Comparison of ENCODE assay signal across 19 cellular contexts in the genomic region with DNA sequence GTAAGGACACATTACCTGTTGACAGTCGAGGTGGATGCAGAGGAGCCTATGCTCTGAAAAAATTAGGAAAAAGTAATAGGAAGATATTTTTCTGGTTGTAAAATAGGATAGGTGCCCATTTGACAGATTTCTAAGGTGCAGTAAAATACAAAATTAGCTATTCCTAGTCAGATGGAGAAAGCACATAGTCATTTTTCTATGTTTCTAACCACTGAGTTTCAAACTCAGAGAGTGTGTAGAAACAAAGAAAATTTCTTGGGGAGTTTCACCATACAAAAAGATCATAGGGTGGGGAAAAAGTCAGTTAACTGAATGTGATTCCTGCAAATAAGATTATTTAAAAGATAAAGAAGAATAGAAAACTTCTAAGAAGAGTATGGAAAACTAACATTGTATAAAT.
DNase-seq lines count a peak whose midpoint lies in the region; ATAC-seq and TF ChIP-seq lines count a peak whose summit lies in the region.
"Had no signal": no experiment of that assay in that cellular context is flagged by ENCODE, and none has a peak within 500 bp of the region (broad histone marks: within the 10 kb centered on the region; RNA-seq: fewer than 3 reads in every experiment).

No MANE protein-coding gene starts in this region.

- H2AFZ ChIP-seq in mammary epithelial cell (ENCODE audit: low read depth, low read length) (peak overlapping the region; percentile 52), hepatocyte (no peak overlapping the region)

- CTCF ChIA-PET in mammary epithelial cell (lab: Charles Lee; ENCODE audit: low non-redundant PET) (no interaction called here), MCF 10A (lab: Yijun Ruan, JAX) (interaction anchor here (0.7 to 3.8 kb wide), 4 partner anchors 86 to 220 kb away, joined by 3 to 54 read pairs (median 3); no protein-coding TSS in a partner anchor), RWPE1 (lab: Yijun Ruan, JAX) (interaction anchor here (2.4 to 5.9 kb wide), 2 partner anchors 88 to 207 kb away, joined by 7 to 65 read pairs; no protein-coding TSS in a partner anchor)

- H3K27me3 ChIP-seq in mammary epithelial cell (ENCODE audit: insufficient read depth, low read length) (no peaks in the 10 kb centered on the region), hepatocyte (no peaks in the 10 kb centered on the region)
- H3K27me3 ChIP-seq: BE2C; BLaER1 treated with 17β-estradiol and CSF1 and Interleukin-3, amounts not matched to agents 10 nM and 100 nM had no signal

- POLR2A ChIA-PET in MCF 10A (lab: Yijun Ruan, JAX) (interaction anchor here (0.9 kb wide), 1 partner anchor 26 kb away, joined by 4 read pairs; no protein-coding TSS in a partner anchor), RWPE1 (lab: Yijun Ruan, JAX; ENCODE audit: low non-redundant PET) (no interaction called here)

- H3K4me3 ChIP-seq in mammary epithelial cell (replicated peaks in 1 of 3; ENCODE audit: insufficient read depth in 1 of 3, low read depth in 2 of 3, low read length in 3 of 3): no peak overlapping the region
- no peak overlapping the region for H3K4me3 ChIP-seq in hepatocyte
- H3K4me3 ChIP-seq: BLaER1 treated with 17β-estradiol and CSF1 and Interleukin-3, amounts not matched to agents 10 nM and 100 nM had no signal

- no peak for DNase-seq in mammary epithelial cell
- no peak for DNase-seq in MCF 10A (ENCODE audit: unreplicated experiment)
- no peak for DNase-seq in RWPE1 (ENCODE audit: low spot score)
- DNase-seq in hepatocyte (ENCODE audit: low spot score): no peak
- DNase-seq: BE2C; CD4-positive, alpha-beta T cell; CD8-positive, alpha-beta memory T cell; DMS 273 treated with DMSO at 0.1 percent for 48 hours; DMS79; EL; GDM1; GOT3; HCEC 1CT had no signal

- H3K36me3 ChIP-seq in mammary epithelial cell (ENCODE audit: insufficient read depth, low read length) (no peaks in the 10 kb centered on the region), hepatocyte (replicated peaks; ENCODE audit: insufficient read depth, low read depth) (no peaks in the 10 kb centered on the region)
- H3K36me3 ChIP-seq: BE2C; BLaER1 treated with 17β-estradiol and CSF1 and Interleukin-3, amounts not matched to agents 10 nM and 100 nM had no signal

- no peak overlapping the region for H3K27ac Mint-ChIP-seq in MCF 10A (ENCODE audit: low read depth, unreplicated experiment)
- H3K27ac Mint-ChIP-seq: CD14-positive monocyte; CD4-positive, alpha-beta T cell; CD8-positive, alpha-beta memory T cell had no signal

- in situ Hi-C loops in mammary epithelial cell (cut with MboI; ENCODE audit: low sequenced_read_pairs in 2 of 2): loop anchor here (10.0 to 25.0 kb wide), 2 partner anchors 371 to 373 kb away; no protein-coding TSS in a partner anchor

- no peak for TF ChIP-seq CTCF in mammary epithelial cell (conservative IDR thresholded peaks at IDR 0.05 in 1 of 2, IDR thresholded peaks at IDR 0.05 in 1 of 2; ENCODE audit: extremely low read depth in 1 of 2, insufficient read depth in 1 of 2, low read depth in 1 of 2, low read length in 2 of 2)
- no peak for TF ChIP-seq CTCF in MCF 10A (IDR thresholded peaks at IDR 0.05; ENCODE audit: unreplicated experiment)
- TF ChIP-seq CTCF in RWPE1 (conservative IDR thresholded peaks at IDR 0.05; ENCODE audit: low read depth): no peak
- TF ChIP-seq CTCF in hepatocyte (IDR thresholded peaks at IDR 0.05; ENCODE audit: poor library complexity): no peak

- H3K4me1 Mint-ChIP-seq in MCF 10A (ENCODE audit: insufficient read depth, unreplicated experiment): no peaks in the 10 kb centered on the region
- H3K4me1 Mint-ChIP-seq: CD14-positive monocyte; CD8-positive, alpha-beta memory T cell had no signal

- H3K9me3 ChIP-seq in mammary epithelial cell (replicated peaks; ENCODE audit: insufficient read depth, low read length) (no peaks in the 10 kb centered on the region), hepatocyte (ENCODE audit: low read depth) (no peaks in the 10 kb centered on the region)
- H3K9me3 ChIP-seq: BE2C; BLaER1 treated with 17β-estradiol and CSF1 and Interleukin-3, amounts not matched to agents 10 nM and 100 nM had no signal

- no peaks in the 10 kb centered on the region for H3K79me2 ChIP-seq in mammary epithelial cell (ENCODE audit: insufficient read depth, low read length)
- H3K79me2 ChIP-seq in hepatocyte: no peaks in the 10 kb centered on the region

- H3K9me2 ChIP-seq in hepatocyte (replicated peaks; ENCODE audit: insufficient read depth): no peaks in the 10 kb centered on the region

- H3K36me3 Mint-ChIP-seq in MCF 10A (ENCODE audit: insufficient read depth, unreplicated experiment): no peaks in the 10 kb centered on the region
- H3K36me3 Mint-ChIP-seq: CD14-positive monocyte; CD8-positive, alpha-beta memory T cell had no signal

- dilution Hi-C loops in mammary epithelial cell (cut with HindIII; ENCODE audit: low sequenced_read_pairs): no loop called here

- H4K20me1 ChIP-seq in mammary epithelial cell (ENCODE audit: insufficient read depth, low read length) (no peaks in the 10 kb centered on the region), hepatocyte (ENCODE audit: insufficient read depth, poor library complexity, severe bottlenecking) (no peaks in the 10 kb centered on the region)
- H4K20me1 ChIP-seq: BLaER1 treated with 17β-estradiol and CSF1 and Interleukin-3, amounts not matched to agents 10 nM and 100 nM had no signal

- H3K9me3 Mint-ChIP-seq in MCF 10A (ENCODE audit: unreplicated experiment): no peaks in the 10 kb centered on the region
- H3K9me3 Mint-ChIP-seq: CD14-positive monocyte; CD4-positive, alpha-beta T cell had no signal

- H3K4me2 ChIP-seq in mammary epithelial cell (ENCODE audit: insufficient read depth, low read depth, low read length): no peak overlapping the region
- H3K4me2 ChIP-seq in hepatocyte: no peak overlapping the region
- H3K4me2 ChIP-seq: BLaER1 treated with 17β-estradiol and CSF1 and Interleukin-3, amounts not matched to agents 10 nM and 100 nM had no signal

- H3K27me3 Mint-ChIP-seq in MCF 10A (ENCODE audit: insufficient read depth, unreplicated experiment): no peaks in the 10 kb centered on the region
- H3K27me3 Mint-ChIP-seq: CD4-positive, alpha-beta T cell had no signal

- no peak overlapping the region for H3K4me3 Mint-ChIP-seq in MCF 10A (ENCODE audit: unreplicated experiment)
- H3K4me3 Mint-ChIP-seq: CD14-positive monocyte; CD4-positive, alpha-beta T cell; CD8-positive, alpha-beta memory T cell had no signal

- no TSS peak for BruUV-seq in mammary epithelial cell (replicated peaks; lab: Mats Ljungman, UMichigan)
- BruUV-seq in MCF 10A (replicated peaks; lab: Mats Ljungman, UMichigan): no TSS peak

- intact Hi-C loops in mammary epithelial cell (cut with micrococcal nuclease): loop anchor here (5.0 kb wide), 1 partner anchor 721 kb away; no protein-coding TSS in a partner anchor
- intact Hi-C loops in MCF 10A (cut with micrococcal nuclease): loop anchor here (10.0 kb wide), 1 partner anchor 723 kb away; no protein-coding TSS in a partner anchor

- no peak overlapping the region for H3K27ac ChIP-seq in mammary epithelial cell (ENCODE audit: insufficient read depth, low read depth, low read length)
- H3K27ac ChIP-seq in RWPE1: no peak overlapping the region
- H3K27ac ChIP-seq in hepatocyte: no peak overlapping the region
- H3K27ac ChIP-seq: 22Rv1; BLaER1 treated with 17β-estradiol and CSF1 and Interleukin-3, amounts not matched to agents 10 nM and 100 nM had no signal

- no peak overlapping the region for H3K9ac ChIP-seq in mammary epithelial cell (ENCODE audit: insufficient read depth, low read length)
- H3K9ac ChIP-seq: BLaER1 treated with 17β-estradiol and CSF1 and Interleukin-3, amounts not matched to agents 10 nM and 100 nM had no signal

- peak; percentile 63 for ATAC-seq in HG03025 (IDR thresholded peaks at IDR 0.05; ENCODE audit: low FRiP score, unreplicated experiment)
- peak; percentile 40 for ATAC-seq in HG03565 (IDR thresholded peaks at IDR 0.05; ENCODE audit: unreplicated experiment)
- ATAC-seq in GM19455 (IDR thresholded peaks at IDR 0.05; ENCODE audit: unreplicated experiment): no peak

- WGBS in mammary epithelial cell (ENCODE audit: low coverage, missing lambda C conversion rate): 100% methylated on average over 1 of the region's 1 CpG
- whole genome bisulfite sequencing in hepatocyte (ENCODE audit: low lambda C conversion rate, missing lambda C conversion rate): 84% methylated on average over 1 of the region's 1 CpG

- no peaks in the 10 kb centered on the region for H3K4me1 ChIP-seq in mammary epithelial cell (ENCODE audit: insufficient read depth, low read length)
- H3K4me1 ChIP-seq in hepatocyte (ENCODE audit: insufficient read depth): no peaks in the 10 kb centered on the region
- H3K4me1 ChIP-seq: BLaER1 treated with 17β-estradiol and CSF1 and Interleukin-3, amounts not matched to agents 10 nM and 100 nM had no signal
